ENCODE assay signal across 1 cellular context in genomic region chr22:23069502-23070357, GRCh38.
TF ChIP-seq lines count a peak whose summit lies in the region.

No MANE protein-coding gene starts in this region.

TF ChIP-seq in HepG2, 621 proteins besides CTCF, POLR2A, EP300 and RAD21 (continued from another document and continues in another):
- no peak for TF ChIP-seq ZBTB39 (CRISPR knock-in tag; IDR thresholded peaks at IDR 0.05)
- TF ChIP-seq, protein P1, sequence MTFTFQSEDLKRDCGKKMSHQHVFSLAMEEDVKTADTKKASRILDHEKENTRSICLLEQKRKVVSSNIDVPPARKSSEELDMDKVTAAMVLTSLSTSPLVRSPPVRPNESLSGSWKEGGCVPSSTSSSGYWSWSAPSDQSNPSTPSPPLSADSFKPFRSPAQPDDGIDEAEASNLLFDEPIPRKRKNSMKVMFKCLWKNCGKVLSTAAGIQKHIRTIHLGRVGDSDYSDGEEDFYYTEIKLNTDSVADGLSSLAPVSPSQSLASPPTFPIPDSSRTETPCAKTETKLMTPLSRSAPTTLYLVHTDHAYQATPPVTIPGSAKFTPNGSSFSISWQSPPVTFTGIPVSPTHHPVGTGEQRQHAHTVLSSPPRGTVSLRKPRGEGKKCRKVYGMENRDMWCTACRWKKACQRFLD (CRISPR knock-in tag; IDR thresholded peaks at IDR 0.05; ENCODE audit: borderline replicate concordance) = 0 out of 2 replicates have a peak, but pooled peaks have one; percentile 40
- no peak for TF ChIP-seq MBD4 (IDR thresholded peaks at IDR 0.05; ENCODE audit: borderline replicate concordance, low read length)
- TF ChIP-seq TEAD3 (CRISPR knock-in tag; optimal IDR thresholded peaks at IDR 0.05; ENCODE audit: borderline replicate concordance) = peak; percentile 7
- TF ChIP-seq THAP11 (CRISPR knock-in tag; IDR thresholded peaks at IDR 0.05) = 0 out of 2 replicates have a peak, but pooled peaks have one; percentile 22
- peak; percentile 83; the same call in 1 of the 3 replicates for TF ChIP-seq MXI1 (IDR thresholded peaks at IDR 0.05; ENCODE audit: borderline replicate concordance, low read depth, low read length)
- 0 out of 2 replicates have a peak, but pooled peaks have one; percentile 76 for TF ChIP-seq ZNF572 (CRISPR knock-in tag; IDR thresholded peaks at IDR 0.05)
- TF ChIP-seq E2F5 (CRISPR knock-in tag; conservative IDR thresholded peaks at IDR 0.05) = peak; percentile 77
- no peak for TF ChIP-seq SMARCE1 (IDR thresholded peaks at IDR 0.05; ENCODE audit: borderline replicate concordance)
- peak; percentile 70 for TF ChIP-seq ZNF501 (CRISPR knock-in tag; IDR thresholded peaks at IDR 0.05)
- no peak for TF ChIP-seq DPF2 (CRISPR knock-in tag; IDR thresholded peaks at IDR 0.05; ENCODE audit: borderline replicate concordance, low read depth)
- TF ChIP-seq CCDC6 (CRISPR knock-in tag; IDR thresholded peaks at IDR 0.05) = 0 out of 2 replicates have a peak, but pooled peaks have one; percentile 47
- TF ChIP-seq KMT2A (CRISPR knock-in tag; IDR thresholded peaks at IDR 0.05) = no peak
- TF ChIP-seq MTA1 (CRISPR knock-in tag; IDR thresholded peaks at IDR 0.05; ENCODE audit: borderline replicate concordance) = peak; percentile 26; the same call in 1 of the 2 replicates
- TF ChIP-seq RBFOX2 (IDR thresholded peaks at IDR 0.05; ENCODE audit: low read depth, low read length) = peak; percentile 32; the same call in 1 of the 2 replicates
- TF ChIP-seq, protein P2, sequence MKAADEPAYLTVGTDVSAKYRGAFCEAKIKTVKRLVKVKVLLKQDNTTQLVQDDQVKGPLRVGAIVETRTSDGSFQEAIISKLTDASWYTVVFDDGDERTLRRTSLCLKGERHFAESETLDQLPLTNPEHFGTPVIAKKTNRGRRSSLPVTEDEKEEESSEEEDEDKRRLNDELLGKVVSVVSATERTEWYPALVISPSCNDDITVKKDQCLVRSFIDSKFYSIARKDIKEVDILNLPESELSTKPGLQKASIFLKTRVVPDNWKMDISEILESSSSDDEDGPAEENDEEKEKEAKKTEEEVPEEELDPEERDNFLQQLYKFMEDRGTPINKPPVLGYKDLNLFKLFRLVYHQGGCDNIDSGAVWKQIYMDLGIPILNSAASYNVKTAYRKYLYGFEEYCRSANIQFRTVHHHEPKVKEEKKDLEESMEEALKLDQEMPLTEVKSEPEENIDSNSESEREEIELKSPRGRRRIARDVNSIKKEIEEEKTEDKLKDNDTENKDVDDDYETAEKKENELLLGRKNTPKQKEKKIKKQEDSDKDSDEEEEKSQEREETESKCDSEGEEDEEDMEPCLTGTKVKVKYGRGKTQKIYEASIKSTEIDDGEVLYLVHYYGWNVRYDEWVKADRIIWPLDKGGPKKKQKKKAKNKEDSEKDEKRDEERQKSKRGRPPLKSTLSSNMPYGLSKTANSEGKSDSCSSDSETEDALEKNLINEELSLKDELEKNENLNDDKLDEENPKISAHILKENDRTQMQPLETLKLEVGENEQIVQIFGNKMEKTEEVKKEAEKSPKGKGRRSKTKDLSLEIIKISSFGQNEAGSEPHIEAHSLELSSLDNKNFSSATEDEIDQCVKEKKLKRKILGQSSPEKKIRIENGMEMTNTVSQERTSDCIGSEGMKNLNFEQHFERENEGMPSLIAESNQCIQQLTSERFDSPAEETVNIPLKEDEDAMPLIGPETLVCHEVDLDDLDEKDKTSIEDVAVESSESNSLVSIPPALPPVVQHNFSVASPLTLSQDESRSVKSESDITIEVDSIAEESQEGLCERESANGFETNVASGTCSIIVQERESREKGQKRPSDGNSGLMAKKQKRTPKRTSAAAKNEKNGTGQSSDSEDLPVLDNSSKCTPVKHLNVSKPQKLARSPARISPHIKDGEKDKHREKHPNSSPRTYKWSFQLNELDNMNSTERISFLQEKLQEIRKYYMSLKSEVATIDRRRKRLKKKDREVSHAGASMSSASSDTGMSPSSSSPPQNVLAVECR (CRISPR knock-in tag; IDR thresholded peaks at IDR 0.05; ENCODE audit: borderline replicate concordance) = peak; percentile 63; the same call in 1 of the 2 replicates
- TF ChIP-seq ZMAT5 (CRISPR knock-in tag; IDR thresholded peaks at IDR 0.05; ENCODE audit: borderline replicate concordance, low read depth) = no peak
- TF ChIP-seq PBX2 (CRISPR knock-in tag; IDR thresholded peaks at IDR 0.05) = peak; percentile 90
- no peak for TF ChIP-seq ZFP41 (CRISPR knock-in tag; IDR thresholded peaks at IDR 0.05; ENCODE audit: borderline replicate concordance)
- no peak for TF ChIP-seq HDAC2 (CRISPR knock-in tag; IDR thresholded peaks at IDR 0.05)
- TF ChIP-seq FOSL1 (CRISPR knock-in tag; IDR thresholded peaks at IDR 0.05; ENCODE audit: borderline replicate concordance) = no peak
- no peak for TF ChIP-seq ZNF441 (CRISPR knock-in tag; IDR thresholded peaks at IDR 0.05; ENCODE audit: borderline replicate concordance)
- TF ChIP-seq ZNF687 (CRISPR knock-in tag; IDR thresholded peaks at IDR 0.05) = peak; percentile 67
- TF ChIP-seq ZZZ3 (CRISPR knock-in tag; IDR thresholded peaks at IDR 0.05; ENCODE audit: borderline replicate concordance) = no peak
- TF ChIP-seq, protein P3, sequence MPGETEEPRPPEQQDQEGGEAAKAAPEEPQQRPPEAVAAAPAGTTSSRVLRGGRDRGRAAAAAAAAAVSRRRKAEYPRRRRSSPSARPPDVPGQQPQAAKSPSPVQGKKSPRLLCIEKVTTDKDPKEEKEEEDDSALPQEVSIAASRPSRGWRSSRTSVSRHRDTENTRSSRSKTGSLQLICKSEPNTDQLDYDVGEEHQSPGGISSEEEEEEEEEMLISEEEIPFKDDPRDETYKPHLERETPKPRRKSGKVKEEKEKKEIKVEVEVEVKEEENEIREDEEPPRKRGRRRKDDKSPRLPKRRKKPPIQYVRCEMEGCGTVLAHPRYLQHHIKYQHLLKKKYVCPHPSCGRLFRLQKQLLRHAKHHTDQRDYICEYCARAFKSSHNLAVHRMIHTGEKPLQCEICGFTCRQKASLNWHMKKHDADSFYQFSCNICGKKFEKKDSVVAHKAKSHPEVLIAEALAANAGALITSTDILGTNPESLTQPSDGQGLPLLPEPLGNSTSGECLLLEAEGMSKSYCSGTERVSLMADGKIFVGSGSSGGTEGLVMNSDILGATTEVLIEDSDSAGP (CRISPR knock-in tag; IDR thresholded peaks at IDR 0.05; ENCODE audit: borderline replicate concordance) = peak; percentile 43; the same call in 1 of the 2 replicates
- no peak for TF ChIP-seq NFATC3 (CRISPR knock-in tag; IDR thresholded peaks at IDR 0.05)
- no peak for TF ChIP-seq CEBPZ (IDR thresholded peaks at IDR 0.05; ENCODE audit: low read length)
- TF ChIP-seq, protein P4, sequence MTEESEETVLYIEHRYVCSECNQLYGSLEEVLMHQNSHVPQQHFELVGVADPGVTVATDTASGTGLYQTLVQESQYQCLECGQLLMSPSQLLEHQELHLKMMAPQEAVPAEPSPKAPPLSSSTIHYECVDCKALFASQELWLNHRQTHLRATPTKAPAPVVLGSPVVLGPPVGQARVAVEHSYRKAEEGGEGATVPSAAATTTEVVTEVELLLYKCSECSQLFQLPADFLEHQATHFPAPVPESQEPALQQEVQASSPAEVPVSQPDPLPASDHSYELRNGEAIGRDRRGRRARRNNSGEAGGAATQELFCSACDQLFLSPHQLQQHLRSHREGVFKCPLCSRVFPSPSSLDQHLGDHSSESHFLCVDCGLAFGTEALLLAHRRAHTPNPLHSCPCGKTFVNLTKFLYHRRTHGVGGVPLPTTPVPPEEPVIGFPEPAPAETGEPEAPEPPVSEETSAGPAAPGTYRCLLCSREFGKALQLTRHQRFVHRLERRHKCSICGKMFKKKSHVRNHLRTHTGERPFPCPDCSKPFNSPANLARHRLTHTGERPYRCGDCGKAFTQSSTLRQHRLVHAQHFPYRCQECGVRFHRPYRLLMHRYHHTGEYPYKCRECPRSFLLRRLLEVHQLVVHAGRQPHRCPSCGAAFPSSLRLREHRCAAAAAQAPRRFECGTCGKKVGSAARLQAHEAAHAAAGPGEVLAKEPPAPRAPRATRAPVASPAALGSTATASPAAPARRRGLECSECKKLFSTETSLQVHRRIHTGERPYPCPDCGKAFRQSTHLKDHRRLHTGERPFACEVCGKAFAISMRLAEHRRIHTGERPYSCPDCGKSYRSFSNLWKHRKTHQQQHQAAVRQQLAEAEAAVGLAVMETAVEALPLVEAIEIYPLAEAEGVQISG (CRISPR knock-in tag; IDR thresholded peaks at IDR 0.05) = peak; percentile 54; the same call in 1 of the 2 replicates
- no peak for TF ChIP-seq ATF7 (IDR thresholded peaks at IDR 0.05)
- no peak for TF ChIP-seq ATF7 (CRISPR knock-in tag; IDR thresholded peaks at IDR 0.05)
- peak; percentile 53; the same call in 1 of the 2 replicates for TF ChIP-seq ZNF547 (CRISPR knock-in tag; IDR thresholded peaks at IDR 0.05)
